Comparison of ENCODE assay signal across 1 cellular context in the genomic region with DNA sequence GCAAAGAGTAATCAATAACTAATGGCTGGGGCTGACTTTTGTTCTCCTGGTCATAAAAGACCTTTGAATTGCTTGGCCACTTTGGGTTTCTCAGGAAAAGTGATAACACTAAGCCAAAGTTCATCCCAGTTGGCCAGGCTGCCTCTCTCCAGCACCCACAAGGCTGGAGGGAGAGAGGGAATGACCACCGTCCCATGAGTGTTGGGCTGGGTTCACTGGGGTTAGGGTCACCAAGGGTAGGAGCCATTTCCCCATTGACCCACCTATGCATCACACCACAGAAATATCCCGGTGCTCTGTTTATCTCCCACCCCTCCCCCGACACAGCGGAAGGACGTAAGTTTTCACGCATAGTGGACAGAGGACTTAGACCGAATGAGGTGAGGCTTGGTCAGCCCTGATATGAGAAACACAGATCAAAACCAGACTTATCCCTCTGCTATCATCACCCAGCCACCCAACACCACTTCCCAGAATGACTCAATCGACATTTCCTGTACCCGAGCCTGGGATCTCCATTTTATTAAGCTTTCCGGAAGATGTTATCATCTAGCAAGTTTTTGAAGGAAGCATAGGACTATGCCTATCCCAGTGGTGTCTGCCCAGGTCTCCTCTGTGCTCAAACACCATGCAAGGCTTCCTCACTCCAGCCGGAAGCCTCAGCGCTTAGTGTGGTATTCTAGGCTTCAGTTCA.
TF ChIP-seq lines count a peak whose summit lies in the region.

No MANE protein-coding gene starts in this region.

TF ChIP-seq in K562, 482 proteins besides CTCF, POLR2A, EP300 and RAD21 (continued from another document and continues in another):
- TF ChIP-seq KDM2B (CRISPR knock-in tag; IDR thresholded peaks at IDR 0.05) (no peak), NR2C1 (IDR thresholded peaks at IDR 0.05) (peak; percentile 36; the same call in 1 of the 2 replicates), NR2C1 (tag; IDR thresholded peaks at IDR 0.05) (peak; percentile 67; the same call in 1 of the 2 replicates), SP1 (CRISPR knock-in tag; IDR thresholded peaks at IDR 0.05) (no peak), NFIX (CRISPR knock-in tag; IDR thresholded peaks at IDR 0.05; ENCODE audit: low read depth) (no peak), KLF16 (IDR thresholded peaks at IDR 0.05) (peak; percentile 76), ZBTB1 (CRISPR knock-in tag; IDR thresholded peaks at IDR 0.05; ENCODE audit: borderline replicate concordance, low read depth) (no peak), NFE2L1 (tag; IDR thresholded peaks at IDR 0.05; ENCODE audit: borderline replicate concordance, low read depth) (no peak), KDM5B (IDR thresholded peaks at IDR 0.05; ENCODE audit: insufficient replicate concordance, low read depth, low read length) (peak; percentile 65), ZSCAN32 (CRISPR knock-in tag; IDR thresholded peaks at IDR 0.05) (no peak), SMAD3 (CRISPR knock-in tag; conservative IDR thresholded peaks at IDR 0.05) (no peak; the same call in 1 of the 2 replicates), RFX5 (IDR thresholded peaks at IDR 0.05; ENCODE audit: low read depth, low read length) (no peak), FOXK2 (conservative IDR thresholded peaks at IDR 0.05 in 1 of 2, IDR thresholded peaks at IDR 0.05 in 1 of 2; ENCODE audit: low read depth in 2 of 2) (peak; percentile 60 to 77), ZNF41 (CRISPR knock-in tag; conservative IDR thresholded peaks at IDR 0.05) (no peak), ZNF140 (CRISPR knock-in tag; IDR thresholded peaks at IDR 0.05) (no peak), ZNF778 (CRISPR knock-in tag; IDR thresholded peaks at IDR 0.05) (no peak), ZNF695 (CRISPR knock-in tag; IDR thresholded peaks at IDR 0.05) (no peak), ZNF75A (CRISPR knock-in tag; IDR thresholded peaks at IDR 0.05) (no peak), RNF2 (IDR thresholded peaks at IDR 0.05) (peak; percentile 83), GATA2 (CRISPR knock-in tag; IDR thresholded peaks at IDR 0.05) (peak; percentile 70), OTX1 (CRISPR knock-in tag; IDR thresholded peaks at IDR 0.05) (no peak), ZZZ3 (IDR thresholded peaks at IDR 0.05) (no peak), U2AF2 (optimal IDR thresholded peaks at IDR 0.05; ENCODE audit: low read depth, low read length) (no peak), SREBF2 (CRISPR knock-in tag; IDR thresholded peaks at IDR 0.05) (no peak), TAF7 (tag; IDR thresholded peaks at IDR 0.05) (no peak), KAT7 (CRISPR knock-in tag; IDR thresholded peaks at IDR 0.05; ENCODE audit: borderline replicate concordance) (no peak), THRAP3 (IDR thresholded peaks at IDR 0.05; ENCODE audit: borderline replicate concordance) (no peak), MAZ (CRISPR knock-in tag; conservative IDR thresholded peaks at IDR 0.05 in 1 of 2, IDR thresholded peaks at IDR 0.05 in 1 of 2) (peak in 1 of 2 experiments; percentile 52; a peak in 2 of 4 replicates), DIDO1 (tag; IDR thresholded peaks at IDR 0.05; ENCODE audit: low read depth) (no peak), GATAD2A (IDR thresholded peaks at IDR 0.05) (no peak), TGIF2 (CRISPR knock-in tag; IDR thresholded peaks at IDR 0.05) (no peak), ZFP1 (CRISPR knock-in tag; IDR thresholded peaks at IDR 0.05) (no peak), ZNF134 (CRISPR knock-in tag; conservative IDR thresholded peaks at IDR 0.05) (no peak), ETV1 (tag; conservative IDR thresholded peaks at IDR 0.05; ENCODE audit: low read depth) (peak; percentile 83), GABPA (tag; conservative IDR thresholded peaks at IDR 0.05; ENCODE audit: low read depth) (peak; percentile 61)
- TF ChIP-seq, protein P1, sequence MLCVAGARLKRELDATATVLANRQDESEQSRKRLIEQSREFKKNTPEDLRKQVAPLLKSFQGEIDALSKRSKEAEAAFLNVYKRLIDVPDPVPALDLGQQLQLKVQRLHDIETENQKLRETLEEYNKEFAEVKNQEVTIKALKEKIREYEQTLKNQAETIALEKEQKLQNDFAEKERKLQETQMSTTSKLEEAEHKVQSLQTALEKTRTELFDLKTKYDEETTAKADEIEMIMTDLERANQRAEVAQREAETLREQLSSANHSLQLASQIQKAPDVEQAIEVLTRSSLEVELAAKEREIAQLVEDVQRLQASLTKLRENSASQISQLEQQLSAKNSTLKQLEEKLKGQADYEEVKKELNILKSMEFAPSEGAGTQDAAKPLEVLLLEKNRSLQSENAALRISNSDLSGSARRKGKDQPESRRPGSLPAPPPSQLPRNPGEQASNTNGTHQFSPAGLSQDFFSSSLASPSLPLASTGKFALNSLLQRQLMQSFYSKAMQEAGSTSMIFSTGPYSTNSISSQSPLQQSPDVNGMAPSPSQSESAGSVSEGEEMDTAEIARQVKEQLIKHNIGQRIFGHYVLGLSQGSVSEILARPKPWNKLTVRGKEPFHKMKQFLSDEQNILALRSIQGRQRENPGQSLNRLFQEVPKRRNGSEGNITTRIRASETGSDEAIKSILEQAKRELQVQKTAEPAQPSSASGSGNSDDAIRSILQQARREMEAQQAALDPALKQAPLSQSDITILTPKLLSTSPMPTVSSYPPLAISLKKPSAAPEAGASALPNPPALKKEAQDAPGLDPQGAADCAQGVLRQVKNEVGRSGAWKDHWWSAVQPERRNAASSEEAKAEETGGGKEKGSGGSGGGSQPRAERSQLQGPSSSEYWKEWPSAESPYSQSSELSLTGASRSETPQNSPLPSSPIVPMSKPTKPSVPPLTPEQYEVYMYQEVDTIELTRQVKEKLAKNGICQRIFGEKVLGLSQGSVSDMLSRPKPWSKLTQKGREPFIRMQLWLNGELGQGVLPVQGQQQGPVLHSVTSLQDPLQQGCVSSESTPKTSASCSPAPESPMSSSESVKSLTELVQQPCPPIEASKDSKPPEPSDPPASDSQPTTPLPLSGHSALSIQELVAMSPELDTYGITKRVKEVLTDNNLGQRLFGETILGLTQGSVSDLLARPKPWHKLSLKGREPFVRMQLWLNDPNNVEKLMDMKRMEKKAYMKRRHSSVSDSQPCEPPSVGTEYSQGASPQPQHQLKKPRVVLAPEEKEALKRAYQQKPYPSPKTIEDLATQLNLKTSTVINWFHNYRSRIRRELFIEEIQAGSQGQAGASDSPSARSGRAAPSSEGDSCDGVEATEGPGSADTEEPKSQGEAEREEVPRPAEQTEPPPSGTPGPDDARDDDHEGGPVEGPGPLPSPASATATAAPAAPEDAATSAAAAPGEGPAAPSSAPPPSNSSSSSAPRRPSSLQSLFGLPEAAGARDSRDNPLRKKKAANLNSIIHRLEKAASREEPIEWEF (CRISPR knock-in tag; IDR thresholded peaks at IDR 0.05) = no peak
- TF ChIP-seq, protein P2, sequence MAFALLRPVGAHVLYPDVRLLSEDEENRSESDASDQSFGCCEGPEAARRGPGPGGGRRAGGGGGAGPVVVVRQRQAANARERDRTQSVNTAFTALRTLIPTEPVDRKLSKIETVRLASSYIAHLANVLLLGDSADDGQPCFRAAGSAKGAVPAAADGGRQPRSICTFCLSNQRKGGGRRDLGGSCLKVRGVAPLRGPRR (CRISPR knock-in tag; IDR thresholded peaks at IDR 0.05) = no peak
- TF ChIP-seq, protein P3, sequence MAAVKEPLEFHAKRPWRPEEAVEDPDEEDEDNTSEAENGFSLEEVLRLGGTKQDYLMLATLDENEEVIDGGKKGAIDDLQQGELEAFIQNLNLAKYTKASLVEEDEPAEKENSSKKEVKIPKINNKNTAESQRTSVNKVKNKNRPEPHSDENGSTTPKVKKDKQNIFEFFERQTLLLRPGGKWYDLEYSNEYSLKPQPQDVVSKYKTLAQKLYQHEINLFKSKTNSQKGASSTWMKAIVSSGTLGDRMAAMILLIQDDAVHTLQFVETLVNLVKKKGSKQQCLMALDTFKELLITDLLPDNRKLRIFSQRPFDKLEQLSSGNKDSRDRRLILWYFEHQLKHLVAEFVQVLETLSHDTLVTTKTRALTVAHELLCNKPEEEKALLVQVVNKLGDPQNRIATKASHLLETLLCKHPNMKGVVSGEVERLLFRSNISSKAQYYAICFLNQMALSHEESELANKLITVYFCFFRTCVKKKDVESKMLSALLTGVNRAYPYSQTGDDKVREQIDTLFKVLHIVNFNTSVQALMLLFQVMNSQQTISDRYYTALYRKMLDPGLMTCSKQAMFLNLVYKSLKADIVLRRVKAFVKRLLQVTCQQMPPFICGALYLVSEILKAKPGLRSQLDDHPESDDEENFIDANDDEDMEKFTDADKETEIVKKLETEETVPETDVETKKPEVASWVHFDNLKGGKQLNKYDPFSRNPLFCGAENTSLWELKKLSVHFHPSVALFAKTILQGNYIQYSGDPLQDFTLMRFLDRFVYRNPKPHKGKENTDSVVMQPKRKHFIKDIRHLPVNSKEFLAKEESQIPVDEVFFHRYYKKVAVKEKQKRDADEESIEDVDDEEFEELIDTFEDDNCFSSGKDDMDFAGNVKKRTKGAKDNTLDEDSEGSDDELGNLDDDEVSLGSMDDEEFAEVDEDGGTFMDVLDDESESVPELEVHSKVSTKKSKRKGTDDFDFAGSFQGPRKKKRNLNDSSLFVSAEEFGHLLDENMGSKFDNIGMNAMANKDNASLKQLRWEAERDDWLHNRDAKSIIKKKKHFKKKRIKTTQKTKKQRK (IDR thresholded peaks at IDR 0.05; ENCODE audit: borderline replicate concordance, low read depth, low read length) = no peak
- TF ChIP-seq, protein P4, sequence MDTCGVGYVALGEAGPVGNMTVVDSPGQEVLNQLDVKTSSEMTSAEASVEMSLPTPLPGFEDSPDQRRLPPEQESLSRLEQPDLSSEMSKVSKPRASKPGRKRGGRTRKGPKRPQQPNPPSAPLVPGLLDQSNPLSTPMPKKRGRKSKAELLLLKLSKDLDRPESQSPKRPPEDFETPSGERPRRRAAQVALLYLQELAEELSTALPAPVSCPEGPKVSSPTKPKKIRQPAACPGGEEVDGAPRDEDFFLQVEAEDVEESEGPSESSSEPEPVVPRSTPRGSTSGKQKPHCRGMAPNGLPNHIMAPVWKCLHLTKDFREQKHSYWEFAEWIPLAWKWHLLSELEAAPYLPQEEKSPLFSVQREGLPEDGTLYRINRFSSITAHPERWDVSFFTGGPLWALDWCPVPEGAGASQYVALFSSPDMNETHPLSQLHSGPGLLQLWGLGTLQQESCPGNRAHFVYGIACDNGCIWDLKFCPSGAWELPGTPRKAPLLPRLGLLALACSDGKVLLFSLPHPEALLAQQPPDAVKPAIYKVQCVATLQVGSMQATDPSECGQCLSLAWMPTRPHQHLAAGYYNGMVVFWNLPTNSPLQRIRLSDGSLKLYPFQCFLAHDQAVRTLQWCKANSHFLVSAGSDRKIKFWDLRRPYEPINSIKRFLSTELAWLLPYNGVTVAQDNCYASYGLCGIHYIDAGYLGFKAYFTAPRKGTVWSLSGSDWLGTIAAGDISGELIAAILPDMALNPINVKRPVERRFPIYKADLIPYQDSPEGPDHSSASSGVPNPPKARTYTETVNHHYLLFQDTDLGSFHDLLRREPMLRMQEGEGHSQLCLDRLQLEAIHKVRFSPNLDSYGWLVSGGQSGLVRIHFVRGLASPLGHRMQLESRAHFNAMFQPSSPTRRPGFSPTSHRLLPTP (IDR thresholded peaks at IDR 0.05; ENCODE audit: borderline replicate concordance, extremely low read depth, insufficient read length) = no peak
- TF ChIP-seq, protein P5, sequence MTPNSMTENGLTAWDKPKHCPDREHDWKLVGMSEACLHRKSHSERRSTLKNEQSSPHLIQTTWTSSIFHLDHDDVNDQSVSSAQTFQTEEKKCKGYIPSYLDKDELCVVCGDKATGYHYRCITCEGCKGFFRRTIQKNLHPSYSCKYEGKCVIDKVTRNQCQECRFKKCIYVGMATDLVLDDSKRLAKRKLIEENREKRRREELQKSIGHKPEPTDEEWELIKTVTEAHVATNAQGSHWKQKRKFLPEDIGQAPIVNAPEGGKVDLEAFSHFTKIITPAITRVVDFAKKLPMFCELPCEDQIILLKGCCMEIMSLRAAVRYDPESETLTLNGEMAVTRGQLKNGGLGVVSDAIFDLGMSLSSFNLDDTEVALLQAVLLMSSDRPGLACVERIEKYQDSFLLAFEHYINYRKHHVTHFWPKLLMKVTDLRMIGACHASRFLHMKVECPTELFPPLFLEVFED (CRISPR knock-in tag; conservative IDR thresholded peaks at IDR 0.05) = no peak
- TF ChIP-seq, protein P6, sequence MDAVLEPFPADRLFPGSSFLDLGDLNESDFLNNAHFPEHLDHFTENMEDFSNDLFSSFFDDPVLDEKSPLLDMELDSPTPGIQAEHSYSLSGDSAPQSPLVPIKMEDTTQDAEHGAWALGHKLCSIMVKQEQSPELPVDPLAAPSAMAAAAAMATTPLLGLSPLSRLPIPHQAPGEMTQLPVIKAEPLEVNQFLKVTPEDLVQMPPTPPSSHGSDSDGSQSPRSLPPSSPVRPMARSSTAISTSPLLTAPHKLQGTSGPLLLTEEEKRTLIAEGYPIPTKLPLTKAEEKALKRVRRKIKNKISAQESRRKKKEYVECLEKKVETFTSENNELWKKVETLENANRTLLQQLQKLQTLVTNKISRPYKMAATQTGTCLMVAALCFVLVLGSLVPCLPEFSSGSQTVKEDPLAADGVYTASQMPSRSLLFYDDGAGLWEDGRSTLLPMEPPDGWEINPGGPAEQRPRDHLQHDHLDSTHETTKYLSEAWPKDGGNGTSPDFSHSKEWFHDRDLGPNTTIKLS (IDR thresholded peaks at IDR 0.05; ENCODE audit: borderline replicate concordance, low read depth) = no peak
- TF ChIP-seq, protein P7, sequence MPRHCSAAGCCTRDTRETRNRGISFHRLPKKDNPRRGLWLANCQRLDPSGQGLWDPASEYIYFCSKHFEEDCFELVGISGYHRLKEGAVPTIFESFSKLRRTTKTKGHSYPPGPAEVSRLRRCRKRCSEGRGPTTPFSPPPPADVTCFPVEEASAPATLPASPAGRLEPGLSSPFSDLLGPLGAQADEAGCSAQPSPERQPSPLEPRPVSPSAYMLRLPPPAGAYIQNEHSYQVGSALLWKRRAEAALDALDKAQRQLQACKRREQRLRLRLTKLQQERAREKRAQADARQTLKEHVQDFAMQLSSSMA (CRISPR knock-in tag; IDR thresholded peaks at IDR 0.05) = no peak
- TF ChIP-seq, protein P8, sequence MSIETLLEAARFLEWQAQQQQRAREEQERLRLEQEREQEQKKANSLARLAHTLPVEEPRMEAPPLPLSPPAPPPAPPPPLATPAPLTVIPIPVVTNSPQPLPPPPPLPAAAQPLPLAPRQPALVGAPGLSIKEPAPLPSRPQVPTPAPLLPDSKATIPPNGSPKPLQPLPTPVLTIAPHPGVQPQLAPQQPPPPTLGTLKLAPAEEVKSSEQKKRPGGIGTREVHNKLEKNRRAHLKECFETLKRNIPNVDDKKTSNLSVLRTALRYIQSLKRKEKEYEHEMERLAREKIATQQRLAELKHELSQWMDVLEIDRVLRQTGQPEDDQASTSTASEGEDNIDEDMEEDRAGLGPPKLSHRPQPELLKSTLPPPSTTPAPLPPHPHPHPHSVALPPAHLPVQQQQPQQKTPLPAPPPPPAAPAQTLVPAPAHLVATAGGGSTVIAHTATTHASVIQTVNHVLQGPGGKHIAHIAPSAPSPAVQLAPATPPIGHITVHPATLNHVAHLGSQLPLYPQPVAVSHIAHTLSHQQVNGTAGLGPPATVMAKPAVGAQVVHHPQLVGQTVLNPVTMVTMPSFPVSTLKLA (conservative IDR thresholded peaks at IDR 0.05) = peak in 1 of 2 experiments; percentile 59; a peak in 1 of 4 replicates
- TF ChIP-seq, protein P9, sequence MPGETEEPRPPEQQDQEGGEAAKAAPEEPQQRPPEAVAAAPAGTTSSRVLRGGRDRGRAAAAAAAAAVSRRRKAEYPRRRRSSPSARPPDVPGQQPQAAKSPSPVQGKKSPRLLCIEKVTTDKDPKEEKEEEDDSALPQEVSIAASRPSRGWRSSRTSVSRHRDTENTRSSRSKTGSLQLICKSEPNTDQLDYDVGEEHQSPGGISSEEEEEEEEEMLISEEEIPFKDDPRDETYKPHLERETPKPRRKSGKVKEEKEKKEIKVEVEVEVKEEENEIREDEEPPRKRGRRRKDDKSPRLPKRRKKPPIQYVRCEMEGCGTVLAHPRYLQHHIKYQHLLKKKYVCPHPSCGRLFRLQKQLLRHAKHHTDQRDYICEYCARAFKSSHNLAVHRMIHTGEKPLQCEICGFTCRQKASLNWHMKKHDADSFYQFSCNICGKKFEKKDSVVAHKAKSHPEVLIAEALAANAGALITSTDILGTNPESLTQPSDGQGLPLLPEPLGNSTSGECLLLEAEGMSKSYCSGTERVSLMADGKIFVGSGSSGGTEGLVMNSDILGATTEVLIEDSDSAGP (CRISPR knock-in tag; IDR thresholded peaks at IDR 0.05) = no peak
